ENCODE assay signal across 8 cellular contexts in genomic region chr6:71287926-71288227, GRCh38. TPM values are rescaled to one million over a fixed set of nuclear protein-coding genes. Genes with fewer than 3 reads are reported as not detected.
DNase-seq lines count a peak whose midpoint lies in the region; ATAC-seq and TF ChIP-seq lines count a peak whose summit lies in the region.

No MANE protein-coding gene starts in this region.

- H3K4me1 Mint-ChIP-seq in progenitor cell of endocrine pancreas (ENCODE audit: low read depth): peaks cover 24% of the 10 kb centered on the region

- no peaks in the 10 kb centered on the region for H3K9me3 ChIP-seq in SJSA1 (replicated peaks)

- H3K27ac Mint-ChIP-seq in progenitor cell of endocrine pancreas: peak overlapping the region; percentile 60

- no peaks in the 10 kb centered on the region for H3K27me3 Mint-ChIP-seq in progenitor cell of endocrine pancreas

- H3K9me3 Mint-ChIP-seq in progenitor cell of endocrine pancreas (ENCODE audit: low read depth): no peaks in the 10 kb centered on the region

- no peak for TF ChIP-seq CTCF in GM06990 (IDR thresholded peaks at IDR 0.05; ENCODE audit: insufficient read depth, low read length, poor library complexity, severe bottlenecking)
- no peak for TF ChIP-seq CTCF in progenitor cell of endocrine pancreas (IDR thresholded peaks at IDR 0.05; ENCODE audit: unreplicated experiment)

- peak overlapping the region; percentile 74 for H3K27ac ChIP-seq in SJSA1

- no peak for ATAC-seq in HG02870 (IDR thresholded peaks at IDR 0.05; ENCODE audit: unreplicated experiment)

- H3K4me3 ChIP-seq in GM06990 (replicated peaks; ENCODE audit: low read depth, low read length) (peak overlapping the region; percentile 71), SJSA1 (peak overlapping the region; percentile 71)

- peaks cover 44% of the 10 kb centered on the region for H3K4me1 ChIP-seq in SJSA1 (replicated peaks)

- H3K36me3 Mint-ChIP-seq in progenitor cell of endocrine pancreas (ENCODE audit: insufficient read depth): no peaks in the 10 kb centered on the region

- no peak for DNase-seq in GM06990 (ENCODE audit: extremely low read depth, insufficient read length)
- DNase-seq in SJSA1 (ENCODE audit: low read depth in 1 of 2, low spot score in 2 of 2): no peak
- DNase-seq in fibroblast of peridontal ligament (ENCODE audit: extremely low read depth): peak; percentile 66
- DNase-seq in progenitor cell of endocrine pancreas (ENCODE audit: low spot score, unreplicated experiment): no peak
- DNase-seq in T1000 (lab: John Stamatoyannopoulos, UW): no peak
- DNase-seq in NCI-H1436 (lab: John Stamatoyannopoulos, UW): no peak
- no peak for DNase-seq in amniotic stem cell (lab: John Stamatoyannopoulos, UW)

- H3K36me3 ChIP-seq in GM06990 (ENCODE audit: control insufficient read depth, insufficient read depth, low read length): no peaks in the 10 kb centered on the region
- peaks cover 15% of the 10 kb centered on the region for H3K36me3 ChIP-seq in SJSA1

- H3K27me3 ChIP-seq in GM06990 (replicated peaks; ENCODE audit: control insufficient read depth, insufficient read depth, low read length) (no peaks in the 10 kb centered on the region), SJSA1 (replicated peaks) (no peaks in the 10 kb centered on the region; the same call in 1 of the 2 replicates)

- H3K4me3 Mint-ChIP-seq in progenitor cell of endocrine pancreas (ENCODE audit: low read depth): peak overlapping the region; percentile 70

RNA-seq across cellular contexts. Expression of gene OGFRL1, which starts 0.7 kb away (rescaled TPM):
- total RNA-seq in SJSA1 (2014; rRNA removed; shearing (Covaris generic)): 21.9 and 32.1 TPM in 2 replicates
- 9.4 and 10.4 TPM in 2 replicates for total RNA-seq in progenitor cell of endocrine pancreas
